13 cellular contexts compared by ENCODE assay signal in genomic region chr1:204087181-204087892, GRCh38. TPM values are rescaled to one million over a fixed set of nuclear protein-coding genes. Genes with fewer than 3 reads are reported as not detected.
A peak's percentile ranks its signal among the peaks of the same experiment; 100 is the strongest.
DNase-seq lines count a peak whose midpoint lies in the region; ATAC-seq and TF ChIP-seq lines count a peak whose summit lies in the region.
"Had no signal": no experiment of that assay in that cellular context is flagged by ENCODE, and none has a peak within 500 bp of the region (broad histone marks: within the 10 kb centered on the region; RNA-seq: fewer than 3 reads in every experiment).

No MANE protein-coding gene starts in this region.

- no peaks in the 10 kb centered on the region for H3K9me3 ChIP-seq in left ventricle myocardium inferior (replicated peaks)
- no peaks in the 10 kb centered on the region for H3K9me3 ChIP-seq in gastrocnemius medialis
- no peaks in the 10 kb centered on the region for H3K9me3 ChIP-seq in vagina

- H3K27me3 ChIP-seq in left ventricle myocardium inferior (ENCODE audit: low read depth) (no peaks in the 10 kb centered on the region), gastrocnemius medialis (no peaks in the 10 kb centered on the region), vagina (no peaks in the 10 kb centered on the region)
- H3K27me3 ChIP-seq: foreskin keratinocyte had no signal

- no peak overlapping the region for H3K4me3 ChIP-seq in left ventricle myocardium inferior
- H3K4me3 ChIP-seq in gastrocnemius medialis: peak overlapping the region in 3 of 4 donors; percentile 35 to 43 (median 41)
- peak overlapping the region in 1 of 2 donors; percentile 41 for H3K4me3 ChIP-seq in vagina

- no peaks in the 10 kb centered on the region for H3K9me3 Mint-ChIP-seq in immature natural killer cell

- no peaks in the 10 kb centered on the region for H3K36me3 Mint-ChIP-seq in immature natural killer cell

- intact Hi-C loops in left ventricle myocardium inferior (cut with micrococcal nuclease): no loop called here
- intact Hi-C loops in Right ventricle myocardium superior (cut with DNase I): no loop called here
- intact Hi-C loops in gastrocnemius medialis (cut with DNase I; ENCODE audit: low total_unique reads): loop anchor here (10.0 kb wide), 1 partner anchor 1053 kb away; no protein-coding TSS in a partner anchor
- intact Hi-C loops in vagina (cut with DNase I): no loop called here

- peaks cover 40 to 49% of the 10 kb centered on the region in 2 donors for H3K4me1 Mint-ChIP-seq in immature natural killer cell

- DNase-seq in left ventricle myocardium inferior (no peak), Right ventricle myocardium superior (no peak), immature natural killer cell (no peak), gastrocnemius medialis (no peak), vagina (ENCODE audit: extremely low spot score in 2 of 2) (no peak), dermis blood vessel endothelial cell (no peak), foreskin melanocyte (no peak)
- DNase-seq: activated CD4-positive, alpha-beta T cell treated with anti-CD3 and anti-CD28 coated beads for 48 hours; COR-L47; foreskin keratinocyte; NCI-H2029; NCI-H774 had no signal

- H3K27ac ChIP-seq in left ventricle myocardium inferior (replicated peaks): peak overlapping the region; percentile 86
- H3K27ac ChIP-seq in gastrocnemius medialis: peak overlapping the region; percentile 85 to 94 (median 92)
- peak overlapping the region; percentile 92 for H3K27ac ChIP-seq in vagina
- H3K27ac ChIP-seq: foreskin keratinocyte had no signal

- in situ Hi-C loops in gastrocnemius medialis (cut with MboI; ENCODE audit: low sequenced_read_pairs in 4 of 4): no loop called here

- TF ChIP-seq CTCF in left ventricle myocardium inferior (IDR thresholded peaks at IDR 0.05; ENCODE audit: borderline replicate concordance) (no peak), gastrocnemius medialis (IDR thresholded peaks at IDR 0.05 in 4 of 5, conservative IDR thresholded peaks at IDR 0.05 in 1 of 5) (no peak), vagina (IDR thresholded peaks at IDR 0.05) (no peak)

- H3K36me3 ChIP-seq in left ventricle myocardium inferior (no peaks in the 10 kb centered on the region), gastrocnemius medialis (no peaks in the 10 kb centered on the region), vagina (no peaks in the 10 kb centered on the region)

- peaks cover 99% of the 10 kb centered on the region for H3K4me1 ChIP-seq in left ventricle myocardium inferior
- H3K4me1 ChIP-seq in gastrocnemius medialis: peaks cover 97 to 99% of the 10 kb centered on the region in 2 donors
- peaks cover 96% of the 10 kb centered on the region for H3K4me1 ChIP-seq in vagina

- peaks cover 0 to 2% (median 2%) of the 10 kb centered on the region in 3 donors for H3K27me3 Mint-ChIP-seq in immature natural killer cell (ENCODE audit: low read depth in 3 of 3)

- TF ChIP-seq POLR2A in gastrocnemius medialis (IDR thresholded peaks at IDR 0.05) (no peak), vagina (IDR thresholded peaks at IDR 0.05) (no peak)

- ATAC-seq in Right ventricle myocardium superior (ENCODE audit: poor library complexity): no peak
- ATAC-seq in gastrocnemius medialis: no peak
- ATAC-seq in GM18868 (IDR thresholded peaks at IDR 0.05; ENCODE audit: unreplicated experiment): no peak
- ATAC-seq: foreskin keratinocyte had no signal

- peak overlapping the region in 1 of 5 donors; percentile 13 for H3K4me3 Mint-ChIP-seq in immature natural killer cell

- peak overlapping the region; percentile 32 to 79 (median 62) for H3K27ac Mint-ChIP-seq in immature natural killer cell

RNA-seq across cellular contexts. Expression of gene SOX13, which starts 14.4 kb away (rescaled TPM):
- total RNA-seq in left ventricle myocardium inferior (13.1 TPM), Right ventricle myocardium superior (12.4 TPM), gastrocnemius medialis (10 to 100 TPM; 15.6 to 31.1 (median 16.3) TPM), vagina (41.0 TPM), dermis blood vessel endothelial cell (15.3 and 23.0 TPM in 2 replicates)
- 1 to 10 TPM in 2 of 3 donors, under 1 TPM in 1; 0.54 to 6.6 (median 2.2) TPM for polyA plus RNA-seq in immature natural killer cell
